ENCODE assay signal across 2 cellular contexts in the genomic region with DNA sequence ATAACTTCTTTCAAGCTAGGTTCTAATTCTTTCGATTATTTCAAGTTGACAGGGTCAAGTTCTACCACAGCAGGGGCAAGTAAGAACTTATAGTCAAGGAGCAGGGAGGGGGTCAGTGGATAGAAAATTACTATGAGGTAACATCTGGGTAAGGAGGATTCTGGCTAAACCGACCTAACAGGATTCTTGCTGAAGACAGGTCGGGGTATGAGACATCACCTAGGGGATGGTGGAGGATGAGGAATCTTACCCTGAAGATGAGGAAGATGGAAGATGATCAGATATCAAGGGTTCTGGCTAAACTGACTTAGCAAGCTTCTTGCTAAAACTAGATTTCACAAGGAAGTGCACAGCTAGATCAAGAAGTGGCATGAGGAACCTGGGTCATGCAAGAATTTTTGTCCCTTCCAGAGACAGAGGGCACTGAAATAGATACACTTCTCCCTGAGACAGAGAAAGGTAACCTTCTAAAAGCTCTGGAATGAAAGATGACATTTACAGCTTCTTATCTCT.
TF ChIP-seq lines count a peak whose summit lies in the region.

No MANE protein-coding gene starts in this region.

TF ChIP-seq in SK-N-SH, 30 proteins besides CTCF, POLR2A, EP300 and RAD21:
- TF ChIP-seq ELF1 (IDR thresholded peaks at IDR 0.05) (no peak), FOSL2 (IDR thresholded peaks at IDR 0.05; ENCODE audit: borderline replicate concordance, low read depth) (no peak), POLR2AphosphoS5 (IDR thresholded peaks at IDR 0.05; ENCODE audit: low read depth, low read length) (no peak), TAF1 (IDR thresholded peaks at IDR 0.05; ENCODE audit: borderline replicate concordance, low read depth, low read length) (no peak), SIN3A (IDR thresholded peaks at IDR 0.05; ENCODE audit: borderline replicate concordance, low read depth, low read length) (no peak), TEAD4 (IDR thresholded peaks at IDR 0.05; ENCODE audit: borderline replicate concordance, insufficient read depth) (no peak), NFIC (IDR thresholded peaks at IDR 0.05; ENCODE audit: borderline replicate concordance) (no peak), SMC3 (IDR thresholded peaks at IDR 0.05; ENCODE audit: low read depth, low read length) (no peak), RCOR1 (IDR thresholded peaks at IDR 0.05; ENCODE audit: low read length) (no peak), EZH2phosphoT487 (IDR thresholded peaks at IDR 0.05; ENCODE audit: borderline replicate concordance, low read depth) (no peak), USF2 (IDR thresholded peaks at IDR 0.05; ENCODE audit: borderline replicate concordance, low read depth, low read length) (no peak), USF1 (IDR thresholded peaks at IDR 0.05; ENCODE audit: borderline replicate concordance, low read depth) (no peak), TCF12 (IDR thresholded peaks at IDR 0.05) (no peak), MXI1 (IDR thresholded peaks at IDR 0.05; ENCODE audit: low read depth, low read length) (no peak), MEF2A (IDR thresholded peaks at IDR 0.05; ENCODE audit: borderline replicate concordance, low read depth) (no peak), IRF3 (IDR thresholded peaks at IDR 0.05; ENCODE audit: low read depth, low read length) (no peak)
- TF ChIP-seq, protein P1, sequence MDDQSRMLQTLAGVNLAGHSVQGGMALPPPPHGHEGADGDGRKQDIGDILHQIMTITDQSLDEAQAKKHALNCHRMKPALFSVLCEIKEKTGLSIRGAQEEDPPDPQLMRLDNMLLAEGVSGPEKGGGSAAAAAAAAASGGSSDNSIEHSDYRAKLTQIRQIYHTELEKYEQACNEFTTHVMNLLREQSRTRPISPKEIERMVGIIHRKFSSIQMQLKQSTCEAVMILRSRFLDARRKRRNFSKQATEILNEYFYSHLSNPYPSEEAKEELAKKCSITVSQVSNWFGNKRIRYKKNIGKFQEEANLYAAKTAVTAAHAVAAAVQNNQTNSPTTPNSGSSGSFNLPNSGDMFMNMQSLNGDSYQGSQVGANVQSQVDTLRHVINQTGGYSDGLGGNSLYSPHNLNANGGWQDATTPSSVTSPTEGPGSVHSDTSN (IDR thresholded peaks at IDR 0.05), result no peak
- TF ChIP-seq, protein P2, sequence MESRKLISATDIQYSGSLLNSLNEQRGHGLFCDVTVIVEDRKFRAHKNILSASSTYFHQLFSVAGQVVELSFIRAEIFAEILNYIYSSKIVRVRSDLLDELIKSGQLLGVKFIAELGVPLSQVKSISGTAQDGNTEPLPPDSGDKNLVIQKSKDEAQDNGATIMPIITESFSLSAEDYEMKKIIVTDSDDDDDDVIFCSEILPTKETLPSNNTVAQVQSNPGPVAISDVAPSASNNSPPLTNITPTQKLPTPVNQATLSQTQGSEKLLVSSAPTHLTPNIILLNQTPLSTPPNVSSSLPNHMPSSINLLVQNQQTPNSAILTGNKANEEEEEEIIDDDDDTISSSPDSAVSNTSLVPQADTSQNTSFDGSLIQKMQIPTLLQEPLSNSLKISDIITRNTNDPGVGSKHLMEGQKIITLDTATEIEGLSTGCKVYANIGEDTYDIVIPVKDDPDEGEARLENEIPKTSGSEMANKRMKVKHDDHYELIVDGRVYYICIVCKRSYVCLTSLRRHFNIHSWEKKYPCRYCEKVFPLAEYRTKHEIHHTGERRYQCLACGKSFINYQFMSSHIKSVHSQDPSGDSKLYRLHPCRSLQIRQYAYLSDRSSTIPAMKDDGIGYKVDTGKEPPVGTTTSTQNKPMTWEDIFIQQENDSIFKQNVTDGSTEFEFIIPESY (IDR thresholded peaks at IDR 0.05; ENCODE audit: borderline replicate concordance, low read depth), result no peak
- TF ChIP-seq, protein P3, sequence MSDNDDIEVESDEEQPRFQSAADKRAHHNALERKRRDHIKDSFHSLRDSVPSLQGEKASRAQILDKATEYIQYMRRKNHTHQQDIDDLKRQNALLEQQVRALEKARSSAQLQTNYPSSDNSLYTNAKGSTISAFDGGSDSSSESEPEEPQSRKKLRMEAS (IDR thresholded peaks at IDR 0.05; ENCODE audit: low read depth), result no peak
TF ChIP-seq in SK-N-SH: peak in this region for 0.

TF ChIP-seq in SK-N-SH treated with all-trans-retinoic acid at 6 μM for 48 hours, 23 proteins besides CTCF, POLR2A, EP300 and RAD21:
- TF ChIP-seq OSR1 (CRISPR knock-in tag; IDR thresholded peaks at IDR 0.05) (no peak), PATZ1 (CRISPR knock-in tag; IDR thresholded peaks at IDR 0.05; ENCODE audit: borderline replicate concordance) (no peak), ZFP3 (CRISPR knock-in tag; IDR thresholded peaks at IDR 0.05) (no peak), ZC3H10 (CRISPR knock-in tag; IDR thresholded peaks at IDR 0.05) (no peak), ZNF565 (CRISPR knock-in tag; conservative IDR thresholded peaks at IDR 0.05; ENCODE audit: low read depth) (no peak), TCF4 (CRISPR knock-in tag; IDR thresholded peaks at IDR 0.05; ENCODE audit: borderline replicate concordance) (no peak), GLIS3 (CRISPR knock-in tag; IDR thresholded peaks at IDR 0.05) (no peak), RARB (CRISPR knock-in tag; IDR thresholded peaks at IDR 0.05) (no peak), ZNF70 (CRISPR knock-in tag; IDR thresholded peaks at IDR 0.05) (no peak), TOX (CRISPR knock-in tag; IDR thresholded peaks at IDR 0.05; ENCODE audit: borderline replicate concordance) (no peak)
- TF ChIP-seq, protein P4, sequence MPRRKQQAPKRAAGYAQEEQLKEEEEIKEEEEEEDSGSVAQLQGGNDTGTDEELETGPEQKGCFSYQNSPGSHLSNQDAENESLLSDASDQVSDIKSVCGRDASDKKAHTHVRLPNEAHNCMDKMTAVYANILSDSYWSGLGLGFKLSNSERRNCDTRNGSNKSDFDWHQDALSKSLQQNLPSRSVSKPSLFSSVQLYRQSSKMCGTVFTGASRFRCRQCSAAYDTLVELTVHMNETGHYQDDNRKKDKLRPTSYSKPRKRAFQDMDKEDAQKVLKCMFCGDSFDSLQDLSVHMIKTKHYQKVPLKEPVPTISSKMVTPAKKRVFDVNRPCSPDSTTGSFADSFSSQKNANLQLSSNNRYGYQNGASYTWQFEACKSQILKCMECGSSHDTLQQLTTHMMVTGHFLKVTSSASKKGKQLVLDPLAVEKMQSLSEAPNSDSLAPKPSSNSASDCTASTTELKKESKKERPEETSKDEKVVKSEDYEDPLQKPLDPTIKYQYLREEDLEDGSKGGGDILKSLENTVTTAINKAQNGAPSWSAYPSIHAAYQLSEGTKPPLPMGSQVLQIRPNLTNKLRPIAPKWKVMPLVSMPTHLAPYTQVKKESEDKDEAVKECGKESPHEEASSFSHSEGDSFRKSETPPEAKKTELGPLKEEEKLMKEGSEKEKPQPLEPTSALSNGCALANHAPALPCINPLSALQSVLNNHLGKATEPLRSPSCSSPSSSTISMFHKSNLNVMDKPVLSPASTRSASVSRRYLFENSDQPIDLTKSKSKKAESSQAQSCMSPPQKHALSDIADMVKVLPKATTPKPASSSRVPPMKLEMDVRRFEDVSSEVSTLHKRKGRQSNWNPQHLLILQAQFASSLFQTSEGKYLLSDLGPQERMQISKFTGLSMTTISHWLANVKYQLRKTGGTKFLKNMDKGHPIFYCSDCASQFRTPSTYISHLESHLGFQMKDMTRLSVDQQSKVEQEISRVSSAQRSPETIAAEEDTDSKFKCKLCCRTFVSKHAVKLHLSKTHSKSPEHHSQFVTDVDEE (CRISPR knock-in tag; IDR thresholded peaks at IDR 0.05), result no peak
